Comparison of ENCODE assay signal across 13 cellular contexts in genomic region chr1:202029171-202029665, GRCh38. TPM values are rescaled to one million over a fixed set of nuclear protein-coding genes. Genes with fewer than 3 reads are reported as not detected.
DNase-seq lines count a peak whose midpoint lies in the region; ATAC-seq, FAIRE-seq and TF ChIP-seq lines count a peak whose summit lies in the region.
"Had no signal": no experiment of that assay in that cellular context is flagged by ENCODE, and none has a peak within 500 bp of the region (broad histone marks: within the 10 kb centered on the region; RNA-seq: fewer than 3 reads in every experiment).

No MANE protein-coding gene starts in this region.

- ATAC-seq in HG03442 (IDR thresholded peaks at IDR 0.05; ENCODE audit: unreplicated experiment): no peak
- ATAC-seq in T-cell (replicated peaks in 1 of 4): no peak

- DNase-seq in ACHN (peak; percentile 31), HFF-Myc (ENCODE audit: extremely low read depth, low read depth) (peak; percentile 40), RPMI7951 (ENCODE audit: low read depth) (peak; percentile 76), fibroblast of villous mesenchyme (ENCODE audit: low read depth) (peak; percentile 73), GM19239 (ENCODE audit: insufficient read length, low spot score) (no peak), T-cell (no peak)
- no peak for DNase-seq in stimulated activated CD4-positive, alpha-beta T cell treated with anti-CD3 and anti-CD28 coated beads, Interleukin-12 subunit alpha, Interleukin-12 subunit beta, amount 100 ng/mL, for 4 hours
- DNase-seq: activated CD4-positive, alpha-beta T cell treated with anti-CD3 and anti-CD28 coated beads, Interleukin-2, amount 10 ng/mL, durations not matched to agents 7 days and 5 days; endodermal cell; H7; MV-4-11 had no signal

- H3K27me3 Mint-ChIP-seq in T-cell: peaks cover 0 to 4% of the 10 kb centered on the region in 2 donors

- H3K36me3 Mint-ChIP-seq in T-cell: no peaks in the 10 kb centered on the region

- H3K4me1 Mint-ChIP-seq in T-cell: no peaks in the 10 kb centered on the region
- H3K4me1 Mint-ChIP-seq: activated CD4-positive, alpha-beta T cell treated with anti-CD3 and anti-CD28 coated beads, Interleukin-2, amount 10 ng/mL, durations not matched to agents 7 days and 5 days; nephron had no signal

- in situ Hi-C loops in ACHN (cut with HindIII; ENCODE audit: low pct_ligation_motif_present, low pct_unique_long_range_greater_than_20kb, low sequenced_read_pairs): no loop called here

- no peak for FAIRE-seq in GM19239 (lab: Jason Lieb, UNC)

- TF ChIP-seq CTCF in HFF-Myc (IDR thresholded peaks at IDR 0.05; ENCODE audit: low read depth, low read length, missing control alignments) (no peak), fibroblast of villous mesenchyme (IDR thresholded peaks at IDR 0.05; ENCODE audit: insufficient read depth, low read depth, low read length) (no peak)

- no peaks in the 10 kb centered on the region for H3K9me3 Mint-ChIP-seq in T-cell
- H3K9me3 Mint-ChIP-seq: activated CD4-positive, alpha-beta T cell treated with anti-CD3 and anti-CD28 coated beads, Interleukin-2, amount 10 ng/mL, durations not matched to agents 7 days and 5 days; nephron had no signal

- CTCF ChIA-PET in T-cell (lab: Charles Lee): no interaction called here

- H3K27ac Mint-ChIP-seq in T-cell: no peak overlapping the region
- H3K27ac Mint-ChIP-seq: activated CD4-positive, alpha-beta T cell treated with anti-CD3 and anti-CD28 coated beads, Interleukin-2, amount 10 ng/mL, durations not matched to agents 7 days and 5 days; endodermal cell had no signal

- H3K4me3 ChIP-seq in HFF-Myc (replicated peaks; ENCODE audit: low read depth, low read length) (no peak overlapping the region), fibroblast of villous mesenchyme (ENCODE audit: low read depth, low read length) (no peak overlapping the region)

- POLR2A ChIA-PET in T-cell (lab: Charles Lee): no interaction called here

- no peak overlapping the region for H3K4me3 Mint-ChIP-seq in T-cell
- H3K4me3 Mint-ChIP-seq: activated CD4-positive, alpha-beta T cell treated with anti-CD3 and anti-CD28 coated beads, Interleukin-2, amount 10 ng/mL, durations not matched to agents 7 days and 5 days; endodermal cell; nephron had no signal

RNA-seq across cellular contexts. Expression of gene ELF3, which starts 18.8 kb away (rescaled TPM):
- total RNA-seq in RPMI7951 (2014; rRNA removed; shearing (Covaris generic)): not detected in 2 replicates
- total RNA-seq in fibroblast of villous mesenchyme (0.32 and 3.9 TPM in 2 replicates), T-cell (1 to 10 TPM in 4 of 5 donors, under 1 TPM in 1; 0.90 to 3.7 (median 1.5) TPM)

RNA-seq across cellular contexts. Expression of gene RNPEP, which starts 46.8 kb away (rescaled TPM):
- 46.6 and 55.4 TPM in 2 replicates for total RNA-seq in RPMI7951 (2014; rRNA removed; shearing (Covaris generic))
- 77.0 and 93.7 TPM in 2 replicates for total RNA-seq in fibroblast of villous mesenchyme
- 10 to 100 TPM; 20.1 to 30.4 (median 23.9) TPM for total RNA-seq in T-cell

Comparison
In these comparisons a context has a peak if more than half of its experiments do, and no peak if none do; other contexts are left out.
1. DNase-seq: peak in ACHN (single experiment), HFF-Myc (single experiment), RPMI7951 (single experiment) and fibroblast of villous mesenchyme (single experiment); none in stimulated activated CD4-positive, alpha-beta T cell treated with anti-CD3 and anti-CD28 coated beads, Interleukin-12 subunit alpha, Interleukin-12 subunit beta, amount 100 ng/mL, for 4 hours (single experiment), GM19239 (single experiment) and T-cell (0 of 34).